ENCODE assay signal across 1 cellular context in the genomic region with DNA sequence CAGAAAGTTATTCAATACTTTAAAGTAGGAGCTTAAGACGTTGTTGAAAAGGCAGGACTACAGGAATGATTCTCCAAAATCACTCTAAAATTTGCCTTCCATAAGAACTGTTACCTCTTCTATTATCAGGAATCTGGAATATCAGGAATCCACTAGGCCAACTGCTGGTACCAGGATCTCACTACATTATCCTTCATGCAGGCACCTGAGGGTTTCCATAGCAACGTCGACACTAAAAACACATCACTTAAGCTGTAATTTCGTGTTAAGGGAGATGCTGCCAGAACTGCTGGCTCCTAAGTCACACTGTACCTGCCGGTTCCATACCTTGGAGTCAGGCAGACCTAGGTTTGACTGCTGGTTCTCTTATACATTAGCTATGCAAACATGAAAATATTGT.
TF ChIP-seq lines count a peak whose summit lies in the region.

No MANE protein-coding gene starts in this region.

TF ChIP-seq in GM23338, 12 proteins besides CTCF, POLR2A, EP300 and RAD21 (continued from another document):
- TF ChIP-seq JUNB (IDR thresholded peaks at IDR 0.05; ENCODE audit: unreplicated experiment) = no peak
- TF ChIP-seq ZNF114 (CRISPR knock-in tag; IDR thresholded peaks at IDR 0.05) = no peak
- TF ChIP-seq REST (IDR thresholded peaks at IDR 0.05; ENCODE audit: unreplicated experiment) = no peak
- no peak for TF ChIP-seq EZH2phosphoT487 (IDR thresholded peaks at IDR 0.05; ENCODE audit: unreplicated experiment)
- TF ChIP-seq CREB1 (CRISPR knock-in tag; IDR thresholded peaks at IDR 0.05; ENCODE audit: low read depth) = no peak
